In genomic region chr17:48545539-48545938, GRCh38 we compare ENCODE assay signal across 13 cellular contexts. TPM values are rescaled to one million over a fixed set of nuclear protein-coding genes. Genes with fewer than 3 reads are reported as not detected.
A peak's percentile ranks its signal among the peaks of the same experiment; 100 is the strongest.
DNase-seq lines count a peak whose midpoint lies in the region; ATAC-seq and TF ChIP-seq lines count a peak whose summit lies in the region.
"Had no signal": no experiment of that assay in that cellular context is flagged by ENCODE, and none has a peak within 500 bp of the region (broad histone marks: within the 10 kb centered on the region; RNA-seq: fewer than 3 reads in every experiment).

No MANE protein-coding gene starts in this region.

- peak overlapping the region; percentile 65 to 98 (median 92) for H3K4me3 Mint-ChIP-seq in CD8-positive, alpha-beta memory T cell
- H3K4me3 Mint-ChIP-seq in endothelial cell (ENCODE audit: unreplicated experiment), result peak overlapping the region; percentile 96

- peak overlapping the region; percentile 92 for H3K27ac ChIP-seq in CD8-positive, alpha-beta memory T cell (ENCODE audit: low read depth, low read length)
- H3K27ac ChIP-seq in SJCRH30 (peak overlapping the region; percentile 90), parathyroid adenoma (peak overlapping the region; percentile 8)
- H3K27ac ChIP-seq: epithelial cell of prostate, PC-9 had no signal

- H3K4me1 ChIP-seq in CD8-positive, alpha-beta memory T cell (ENCODE audit: insufficient read depth, low read length), result peaks cover 32% of the 10 kb centered on the region
- H3K4me1 ChIP-seq in SJCRH30 (peaks cover 19% of the 10 kb centered on the region), parathyroid adenoma (no peaks in the 10 kb centered on the region)

- peaks cover 7 to 17% of the 10 kb centered on the region in 2 donors for H3K27me3 Mint-ChIP-seq in CD8-positive, alpha-beta memory T cell
- H3K27me3 Mint-ChIP-seq in endothelial cell (ENCODE audit: unreplicated experiment), result peaks cover 27% of the 10 kb centered on the region

- H3K4me1 Mint-ChIP-seq in CD8-positive, alpha-beta memory T cell, result peaks cover 22 to 61% (median 28%) of the 10 kb centered on the region in 3 donors
- peaks cover 55% of the 10 kb centered on the region for H3K4me1 Mint-ChIP-seq in endothelial cell (ENCODE audit: unreplicated experiment)

- H3K9me3 Mint-ChIP-seq in CD8-positive, alpha-beta memory T cell, result no peaks in the 10 kb centered on the region
- no peaks in the 10 kb centered on the region for H3K9me3 Mint-ChIP-seq in endothelial cell (ENCODE audit: unreplicated experiment)

- H3K4me2 ChIP-seq in parathyroid adenoma (ENCODE audit: low read length), result peak overlapping the region; percentile 65
- H3K4me2 ChIP-seq: PC-9 had no signal

- CTCF ChIA-PET in CD8-positive, alpha-beta memory T cell (lab: Charles Lee), result no interaction called here

- no peaks in the 10 kb centered on the region for H3K36me3 ChIP-seq in CD8-positive, alpha-beta memory T cell (ENCODE audit: insufficient read depth, low read length)
- H3K36me3 ChIP-seq in SJCRH30 (no peaks in the 10 kb centered on the region), parathyroid adenoma (ENCODE audit: control insufficient read depth, insufficient read depth, low read length) (no peaks in the 10 kb centered on the region)

- no peaks in the 10 kb centered on the region for H3K79me2 ChIP-seq in parathyroid adenoma

- H3K4me3 ChIP-seq in CD8-positive, alpha-beta memory T cell (ENCODE audit: low read length), result no peak overlapping the region
- H3K4me3 ChIP-seq in SJCRH30, result peak overlapping the region; percentile 88
- peak overlapping the region; percentile 97 for H3K4me3 ChIP-seq in parathyroid adenoma (ENCODE audit: low read depth, low read length)
- H3K4me3 ChIP-seq: PC-9 had no signal

- peak in 1 of 5 donors; percentile 4 for DNase-seq in CD8-positive, alpha-beta memory T cell
- DNase-seq in SJCRH30, result no peak
- no peak for DNase-seq in endothelial cell (ENCODE audit: low spot score)
- DNase-seq in NCI-H1694 treated with DMSO at 0.1 percent for 48 hours (lab: John Stamatoyannopoulos, UW), result no peak
- DNase-seq in HK-2 (ENCODE audit: unreplicated experiment), result no peak
- DNase-seq: activated CD8-positive, alpha-beta memory T cell treated with anti-CD3 and anti-CD28 coated beads for 24 hours; DMS79 treated with DMSO at 0.1 percent for 48 hours; midbrain; PC-9 had no signal

- peaks cover 4% of the 10 kb centered on the region for H3K27me3 ChIP-seq in CD8-positive, alpha-beta memory T cell (ENCODE audit: insufficient read depth, low read length, poor library complexity, severe bottlenecking)
- H3K27me3 ChIP-seq in SJCRH30 (no peaks in the 10 kb centered on the region), parathyroid adenoma (ENCODE audit: control insufficient read depth, insufficient read depth, low read length) (no peaks in the 10 kb centered on the region)

- POLR2A ChIA-PET in CD8-positive, alpha-beta memory T cell (lab: Charles Lee), result no interaction called here

- no peaks in the 10 kb centered on the region for H3K9me3 ChIP-seq in CD8-positive, alpha-beta memory T cell (ENCODE audit: low read length)
- H3K9me3 ChIP-seq in SJCRH30 (replicated peaks) (no peaks in the 10 kb centered on the region), parathyroid adenoma (ENCODE audit: control insufficient read depth, low read length) (no peaks in the 10 kb centered on the region)

- H3K27ac Mint-ChIP-seq in CD8-positive, alpha-beta memory T cell, result peak overlapping the region; percentile 13 to 97 (median 82)
- H3K27ac Mint-ChIP-seq in endothelial cell (ENCODE audit: unreplicated experiment), result peak overlapping the region; percentile 21

- peaks cover 0 to 27% (median 1%) of the 10 kb centered on the region in 3 donors for H3K36me3 Mint-ChIP-seq in CD8-positive, alpha-beta memory T cell
- H3K36me3 Mint-ChIP-seq in endothelial cell (ENCODE audit: low read depth, unreplicated experiment), result peaks cover 17% of the 10 kb centered on the region

- ATAC-seq in HG03135 (IDR thresholded peaks at IDR 0.05; ENCODE audit: unreplicated experiment), result no peak
- ATAC-seq in HG02610 (IDR thresholded peaks at IDR 0.05; ENCODE audit: unreplicated experiment), result no peak

- H3K9ac ChIP-seq in parathyroid adenoma, result no peak overlapping the region

- no peak for TF ChIP-seq CTCF in endothelial cell (IDR thresholded peaks at IDR 0.05; ENCODE audit: unreplicated experiment)
- no peak for TF ChIP-seq CTCF in parathyroid adenoma (IDR thresholded peaks at IDR 0.05)

- no peak overlapping the region for H2AFZ ChIP-seq in parathyroid adenoma
- H2AFZ ChIP-seq: PC-9 had no signal

RNA-seq across cellular contexts. Expression of gene HOXB2, which starts 0.6 kb away (rescaled TPM):
- 10 to 100 TPM; 16.7 to 18.3 TPM for total RNA-seq in CD8-positive, alpha-beta memory T cell
- polyA plus RNA-seq in CD8-positive, alpha-beta memory T cell, result 12.8 TPM
- total RNA-seq in SJCRH30 (2014; rRNA removed; shearing (Covaris generic)), result 5.9 and 7.6 TPM in 2 replicates
- total RNA-seq in endothelial cell (ENCODE audit: unreplicated experiment), result 5.6 TPM

RNA-seq across cellular contexts. Expression of gene HOXB1, which starts 14.7 kb away (rescaled TPM):
- not detected for total RNA-seq in CD8-positive, alpha-beta memory T cell
- not detected for polyA plus RNA-seq in CD8-positive, alpha-beta memory T cell
- not detected in 2 replicates for total RNA-seq in SJCRH30 (2014; rRNA removed; shearing (Covaris generic))
- not detected for total RNA-seq in endothelial cell (ENCODE audit: unreplicated experiment)
- total RNA-seq: PC-9 had no signal

RNA-seq across cellular contexts. Expression of gene HOXB4, which starts 32.6 kb away (rescaled TPM):
- 1 to 10 TPM; 3.4 to 3.7 TPM for total RNA-seq in CD8-positive, alpha-beta memory T cell
- polyA plus RNA-seq in CD8-positive, alpha-beta memory T cell, result 0.33 TPM
- 3.7 and 4.3 TPM in 2 replicates for total RNA-seq in SJCRH30 (2014; rRNA removed; shearing (Covaris generic))
- total RNA-seq in endothelial cell (ENCODE audit: unreplicated experiment), result 6.5 TPM

RNA-seq across cellular contexts. Expression of gene HOXB3, which starts 44.5 kb away (rescaled TPM):
- 1 to 10 TPM; 3.0 to 3.5 TPM for total RNA-seq in CD8-positive, alpha-beta memory T cell
- 0.10 TPM for polyA plus RNA-seq in CD8-positive, alpha-beta memory T cell
- total RNA-seq in SJCRH30 (2014; rRNA removed; shearing (Covaris generic)), result 7.4 and 8.8 TPM in 2 replicates
- 17.7 TPM for total RNA-seq in endothelial cell (ENCODE audit: unreplicated experiment)

RNA-seq across cellular contexts. Expression of gene HOXB5, which starts 48.0 kb away (rescaled TPM):
- not detected for total RNA-seq in CD8-positive, alpha-beta memory T cell
- not detected for polyA plus RNA-seq in CD8-positive, alpha-beta memory T cell
- total RNA-seq in SJCRH30 (2014; rRNA removed; shearing (Covaris generic)), result 0.51 and 0.61 TPM in 2 replicates
- total RNA-seq in endothelial cell (ENCODE audit: unreplicated experiment), result 0.59 TPM

Comparison
In these comparisons a context has a peak if more than half of its experiments do, and no peak if none do; other contexts are left out.
1. H3K27ac ChIP-seq: peak in every context shown above with its lines; median percentile 92 in CD8-positive, alpha-beta memory T cell; 90 in SJCRH30; 8 in parathyroid adenoma.